ENCODE assay signal across 8 cellular contexts in genomic region chr9:95463145-95464060, GRCh38. TPM values are rescaled to one million over a fixed set of nuclear protein-coding genes. Genes with fewer than 3 reads are reported as not detected.
DNase-seq lines count a peak whose midpoint lies in the region; ATAC-seq, FAIRE-seq and TF ChIP-seq lines count a peak whose summit lies in the region.

No MANE protein-coding gene starts in this region.

- peak overlapping the region; percentile 4 for H3K27ac Mint-ChIP-seq in CD8-positive, alpha-beta T cell

- peaks cover 4% of the 10 kb centered on the region for H3K27me3 Mint-ChIP-seq in CD8-positive, alpha-beta T cell (ENCODE audit: low read depth)

- H3K9me3 ChIP-seq in CD8-positive, alpha-beta T cell (ENCODE audit: low read length) = no peaks in the 10 kb centered on the region
- H3K9me3 ChIP-seq in RWPE2 (ENCODE audit: severe bottlenecking) (no peaks in the 10 kb centered on the region), iPS-18c (ENCODE audit: control insufficient read depth, insufficient read depth, low read length) (no peaks in the 10 kb centered on the region), kidney (ENCODE audit: control insufficient read depth in 1 of 2, low read length in 2 of 2) (no peaks in the 10 kb centered on the region)

- no peak for DNase-seq in CD8-positive, alpha-beta T cell
- no peak for DNase-seq in RWPE2 (ENCODE audit: low spot score)
- DNase-seq in urothelium cell line (ENCODE audit: low spot score) = peak; percentile 9
- no peak for DNase-seq in kidney
- DNase-seq in NCI-H446 treated with DMSO at 0.1 percent for 48 hours (lab: John Stamatoyannopoulos, UW) = no peak
- no peak for DNase-seq in DMS153 (lab: John Stamatoyannopoulos, UW)

- CTCF ChIA-PET in CD8-positive, alpha-beta T cell (lab: Charles Lee) = interaction anchor here (1.1 to 1.3 kb wide), 3 partner anchors 11 to 110 kb away, joined by 4 read pairs; no protein-coding TSS in a partner anchor

- H3K27me3 ChIP-seq in CD8-positive, alpha-beta T cell (ENCODE audit: insufficient read depth, low read length) = no peaks in the 10 kb centered on the region
- H3K27me3 ChIP-seq in RWPE2 (ENCODE audit: insufficient read depth, poor library complexity, severe bottlenecking) = no peaks in the 10 kb centered on the region

- peaks cover 36% of the 10 kb centered on the region for H3K36me3 ChIP-seq in CD8-positive, alpha-beta T cell (ENCODE audit: insufficient read depth, low read length)
- H3K36me3 ChIP-seq in RWPE2 (ENCODE audit: low read depth) = no peaks in the 10 kb centered on the region
- peaks cover 22 to 41% of the 10 kb centered on the region in 2 donors for H3K36me3 ChIP-seq in kidney (ENCODE audit: control insufficient read depth in 1 of 2, insufficient read depth in 2 of 2, low read length in 2 of 2)

- no peaks in the 10 kb centered on the region for H3K9me3 Mint-ChIP-seq in CD8-positive, alpha-beta T cell

- FAIRE-seq in urothelium cell line (lab: Jason Lieb, UNC) = no peak
- no peak for FAIRE-seq in kidney (lab: Jason Lieb, UNC)

- H3K4me3 Mint-ChIP-seq in CD8-positive, alpha-beta T cell = peak overlapping the region; percentile 85

- peaks cover 34% of the 10 kb centered on the region for H3K4me1 Mint-ChIP-seq in CD8-positive, alpha-beta T cell (ENCODE audit: low read depth)

- H3K4me3 ChIP-seq in CD8-positive, alpha-beta T cell (ENCODE audit: low read depth, low read length) = peak overlapping the region; percentile 31
- no peak overlapping the region for H3K4me3 ChIP-seq in RWPE2 (ENCODE audit: severe bottlenecking)
- 0 out of 2 replicates have a peak overlapping the region, but pooled peaks have one; percentile 28 for H3K4me3 ChIP-seq in iPS-18c (ENCODE audit: insufficient read depth, low read depth, low read length)
- no peak overlapping the region for H3K4me3 ChIP-seq in kidney (ENCODE audit: low read length in 2 of 2)

- H3K36me3 Mint-ChIP-seq in CD8-positive, alpha-beta T cell = peaks cover 61% of the 10 kb centered on the region

- no peak overlapping the region for H3K9ac ChIP-seq in kidney (ENCODE audit: low read length in 2 of 2)

- no peak overlapping the region for H3K27ac ChIP-seq in CD8-positive, alpha-beta T cell (ENCODE audit: low read depth, low read length)
- H3K27ac ChIP-seq in RWPE2 (ENCODE audit: poor library complexity, severe bottlenecking) (peak overlapping the region; percentile 25), kidney (ENCODE audit: low read depth in 2 of 2, low read length in 2 of 2) (no peak overlapping the region)

- TF ChIP-seq CTCF in CD8-positive, alpha-beta T cell (IDR thresholded peaks at IDR 0.05) = no peak
- TF ChIP-seq CTCF in RWPE2 (IDR thresholded peaks at IDR 0.05; ENCODE audit: poor library complexity, severe bottlenecking) (no peak), kidney (IDR thresholded peaks at IDR 0.05; ENCODE audit: borderline replicate concordance, extremely low read depth, insufficient read depth) (no peak)

- H3K4me1 ChIP-seq in CD8-positive, alpha-beta T cell (ENCODE audit: insufficient read depth, low read length) = peaks cover 25% of the 10 kb centered on the region
- H3K4me1 ChIP-seq in RWPE2 (ENCODE audit: insufficient read depth, poor library complexity, severe bottlenecking) (no peaks in the 10 kb centered on the region), kidney (ENCODE audit: control insufficient read depth in 1 of 2, insufficient read depth in 1 of 2, low read depth in 1 of 2, low read length in 2 of 2) (no peaks in the 10 kb centered on the region)

- intact Hi-C loops in CD8-positive, alpha-beta T cell (cut with DNase I, micrococcal nuclease) = loop anchor here (2.0 kb wide), 2 partner anchors 31 to 43 kb away; no protein-coding TSS in a partner anchor
- intact Hi-C loops in kidney (cut with DNase I) = no loop called here

- POLR2A ChIA-PET in CD8-positive, alpha-beta T cell (lab: Charles Lee) = interaction anchor here (0.7 to 1.7 kb wide), 6 partner anchors 16 to 146 kb away, joined by 3 to 16 read pairs (median 3); no protein-coding TSS in a partner anchor

- no peak for ATAC-seq in CD8-positive, alpha-beta T cell
- ATAC-seq in GM21447 (IDR thresholded peaks at IDR 0.05; ENCODE audit: unreplicated experiment) (peak; percentile 11), RWPE2 (ENCODE audit: low read depth) (no peak)

RNA-seq across cellular contexts. Expression of gene PTCH1, which starts 53.4 kb away (rescaled TPM):
- 10 to 100 TPM; 11.8 to 13.7 TPM for total RNA-seq in CD8-positive, alpha-beta T cell
- total RNA-seq in kidney = 37.2 TPM
- polyA plus RNA-seq in kidney (ENCODE audit: insufficient read depth, low read depth, low replicate concordance) = 2.6 TPM

Comparison
In these comparisons a context has a peak if more than half of its experiments do, and no peak if none do; other contexts are left out.
1. H3K4me3 ChIP-seq: peak in CD8-positive, alpha-beta T cell (single experiment) and iPS-18c (single experiment); none in RWPE2 (single experiment) and kidney (0 of 2).